8 cellular contexts compared by ENCODE assay signal in the genomic region with DNA sequence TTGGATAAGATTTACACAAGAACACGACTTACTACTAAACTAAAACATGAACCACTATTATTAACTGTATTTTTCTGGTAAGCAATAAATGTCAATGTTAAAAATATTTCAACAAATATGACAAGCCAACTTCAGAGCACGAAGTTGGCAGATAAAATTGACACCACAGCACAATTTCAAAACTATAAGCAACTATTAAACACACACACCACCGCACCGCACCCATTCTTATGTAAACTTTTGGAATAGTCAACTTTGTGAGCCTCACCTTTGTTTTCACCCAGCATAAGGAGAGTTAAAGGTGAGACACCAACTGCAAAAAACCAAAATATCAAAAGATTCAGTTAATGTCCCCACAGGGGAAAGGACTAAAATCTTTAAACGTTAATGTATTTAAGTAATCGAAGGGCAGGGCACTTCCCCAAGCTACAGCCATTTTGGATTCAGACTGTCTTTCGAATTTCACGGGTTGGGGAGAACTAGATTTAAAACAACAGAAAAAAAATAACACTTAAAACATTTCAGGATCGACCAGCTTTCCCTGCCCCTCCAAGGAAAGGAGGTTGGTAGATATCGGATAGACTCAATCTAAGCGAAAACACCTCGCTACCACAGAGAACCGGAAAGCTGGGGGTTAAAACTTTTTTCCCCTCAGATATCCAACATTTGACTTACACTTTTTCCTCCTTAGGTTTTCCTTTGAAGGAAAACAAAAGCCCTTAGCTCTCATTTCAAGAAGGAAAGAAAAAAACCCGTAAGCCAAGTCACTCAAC. TPM values are rescaled to one million over a fixed set of nuclear protein-coding genes. Genes with fewer than 3 reads are reported as not detected.
DNase-seq lines count a peak whose midpoint lies in the region; ATAC-seq lines count a peak whose summit lies in the region.

No MANE protein-coding gene starts in this region.

- peak overlapping the region; percentile 92 for H3K27ac ChIP-seq in ectodermal cell (ENCODE audit: insufficient read depth, low read depth, low read length, poor library complexity, severe bottlenecking)
- H3K27ac ChIP-seq in naive thymus-derived CD4-positive, alpha-beta T cell (ENCODE audit: low read depth, low read length), result peak overlapping the region; percentile 94

- H3K9me3 ChIP-seq in ectodermal cell (ENCODE audit: control insufficient read depth, low read length), result no peaks in the 10 kb centered on the region
- H3K9me3 ChIP-seq in naive thymus-derived CD4-positive, alpha-beta T cell (ENCODE audit: control insufficient read depth in 2 of 3, low read length in 3 of 3), result no peaks in the 10 kb centered on the region

- H3K9me3 Mint-ChIP-seq in naive thymus-derived CD4-positive, alpha-beta T cell, result no peaks in the 10 kb centered on the region

- H3K4me1 Mint-ChIP-seq in naive thymus-derived CD4-positive, alpha-beta T cell, result peaks cover 31 to 72% (median 55%) of the 10 kb centered on the region in 7 donors

- peaks cover 7% of the 10 kb centered on the region for H3K4me1 ChIP-seq in ectodermal cell (ENCODE audit: control insufficient read depth, insufficient read depth, low read length)
- peaks cover 39 to 42% of the 10 kb centered on the region in 2 donors for H3K4me1 ChIP-seq in naive thymus-derived CD4-positive, alpha-beta T cell (ENCODE audit: control insufficient read depth in 2 of 2, insufficient read depth in 2 of 2, low read length in 2 of 2)

- peak overlapping the region; percentile 95 to 100 (median 99) for H3K4me3 Mint-ChIP-seq in naive thymus-derived CD4-positive, alpha-beta T cell

- 0% methylated on average over 13 to 14 of the region's 14 CpGs for WGBS in ectodermal cell, 2 experiments

- peaks cover 0 to 3% (median 0%) of the 10 kb centered on the region in 5 donors for H3K36me3 Mint-ChIP-seq in naive thymus-derived CD4-positive, alpha-beta T cell

- peak overlapping the region; percentile 99 for H3K4me3 ChIP-seq in ectodermal cell (ENCODE audit: insufficient read depth, low read depth, low read length)
- peak overlapping the region; percentile 86 for H3K4me3 ChIP-seq in naive thymus-derived CD4-positive, alpha-beta T cell (ENCODE audit: low read length)

- CTCF ChIA-PET in naive thymus-derived CD4-positive, alpha-beta T cell (lab: Charles Lee), result interaction anchor here (0.6 to 1.3 kb wide), 9 partner anchors 13 to 382 kb away, joined by 3 to 4 read pairs (median 3); partner anchors contain the start of gene TESK2

- H3K27me3 Mint-ChIP-seq in naive thymus-derived CD4-positive, alpha-beta T cell, result no peaks in the 10 kb centered on the region

- no peaks in the 10 kb centered on the region for H3K27me3 ChIP-seq in ectodermal cell (ENCODE audit: control insufficient read depth, insufficient read depth, low read length, poor library complexity, severe bottlenecking)
- no peaks in the 10 kb centered on the region for H3K27me3 ChIP-seq in naive thymus-derived CD4-positive, alpha-beta T cell (ENCODE audit: control insufficient read depth in 2 of 2, insufficient read depth in 2 of 2, low read length in 2 of 2)

- peak overlapping the region; percentile 99 to 100 (median 100) for H3K27ac Mint-ChIP-seq in naive thymus-derived CD4-positive, alpha-beta T cell

- intact Hi-C loops in naive thymus-derived CD4-positive, alpha-beta T cell (cut with micrococcal nuclease), result loop anchor here (1.0 to 10.0 kb wide), 20 partner anchors 117 to 1711 kb away; partner anchors contain the start of genes DMAP1 (in 2 of the 2), EIF2B3 (in 2 of the 2), LRRC41 (in 2 of the 2) and PLK3 (in 2 of the 2)

- no peaks in the 10 kb centered on the region for H3K36me3 ChIP-seq in ectodermal cell (ENCODE audit: control insufficient read depth, insufficient read depth, low read length)
- H3K36me3 ChIP-seq in naive thymus-derived CD4-positive, alpha-beta T cell (ENCODE audit: control insufficient read depth in 2 of 3, insufficient read depth in 3 of 3, low read length in 3 of 3), result peaks cover 0 to 5% (median 0%) of the 10 kb centered on the region in 3 experiments

- DNase-seq in NCI-H2029 treated with DMSO at 0.1 percent for 48 hours (lab: John Stamatoyannopoulos, UW) (peak; percentile 81), NCI-H2029 (lab: John Stamatoyannopoulos, UW) (no peak), NOMO-1 treated with dmso at 0.1 percent for 144 hours (lab: John Stamatoyannopoulos, UW; ENCODE audit: unreplicated experiment) (peak; percentile 7), UCSD-AML1 (lab: John Stamatoyannopoulos, UW; ENCODE audit: unreplicated experiment) (no peak), NCI-H524 treated with DMSO at 0.1 percent for 48 hours (lab: John Stamatoyannopoulos, UW) (no peak)
- DNase-seq in naive thymus-derived CD4-positive, alpha-beta T cell, result no peak
- no peak for DNase-seq in activated CD8-positive, alpha-beta memory T cell treated with anti-CD3 and anti-CD28 coated beads for 24 hours

- POLR2A ChIA-PET in naive thymus-derived CD4-positive, alpha-beta T cell (lab: Charles Lee), result interaction anchor here (0.5 to 2.6 kb wide), 25 partner anchors 10 to 1053 kb away, joined by 3 to 31 read pairs (median 3); partner anchors contain the start of genes AKR1A1, CCDC163, LRRC41 and MMACHC

- ATAC-seq in naive thymus-derived CD4-positive, alpha-beta T cell, result no peak

RNA-seq across cellular contexts. Expression of gene GPBP1L1, which starts 0.8 kb away (rescaled TPM):
- polyA plus RNA-seq in ectodermal cell (2013, experiment 1 of 4), result 130 TPM
- 121 TPM for polyA plus RNA-seq in ectodermal cell (2013, experiment 2 of 4)
- 104 TPM for polyA plus RNA-seq in ectodermal cell (2013, experiment 3 of 4)
- 109 TPM for polyA plus RNA-seq in ectodermal cell (2013, experiment 4 of 4)
- 100 to 1,000 TPM; 110 to 180 (median 122) TPM for total RNA-seq in naive thymus-derived CD4-positive, alpha-beta T cell
- polyA plus RNA-seq in naive thymus-derived CD4-positive, alpha-beta T cell, result 100 to 1,000 TPM; 104 to 109 TPM

RNA-seq across cellular contexts. Expression of gene TMEM69, which starts 2.5 kb away (rescaled TPM):
- 46.2 TPM for polyA plus RNA-seq in ectodermal cell (2013, experiment 1 of 4)
- 51.3 TPM for polyA plus RNA-seq in ectodermal cell (2013, experiment 2 of 4)
- polyA plus RNA-seq in ectodermal cell (2013, experiment 3 of 4), result 56.2 TPM
- polyA plus RNA-seq in ectodermal cell (2013, experiment 4 of 4), result 59.7 TPM
- total RNA-seq in naive thymus-derived CD4-positive, alpha-beta T cell, result 10 to 100 TPM; 12.7 to 26.1 (median 20.1) TPM
- 10 to 100 TPM; 54.8 to 65.2 TPM for polyA plus RNA-seq in naive thymus-derived CD4-positive, alpha-beta T cell

Comparison
In these comparisons a context has a peak if more than half of its experiments do, and no peak if none do; other contexts are left out.
1. DNase-seq: peak in NCI-H2029 treated with DMSO at 0.1 percent for 48 hours (single experiment) and NOMO-1 treated with dmso at 0.1 percent for 144 hours (single experiment); none in NCI-H2029 (single experiment), naive thymus-derived CD4-positive, alpha-beta T cell (0 of 9), UCSD-AML1 (single experiment), NCI-H524 treated with DMSO at 0.1 percent for 48 hours (single experiment) and activated CD8-positive, alpha-beta memory T cell treated with anti-CD3 and anti-CD28 coated beads for 24 hours (single experiment).